ENCODE assay signal across 1 cellular context in genomic region chr2:189683348-189683747, GRCh38.
TF ChIP-seq lines count a peak whose summit lies in the region.

No MANE protein-coding gene starts in this region.

TF ChIP-seq in IMR-90, 13 proteins besides CTCF, POLR2A, EP300 and RAD21:
- TF ChIP-seq MAFK (IDR thresholded peaks at IDR 0.05; ENCODE audit: low read depth, low read length) (no peak), CHD1 (IDR thresholded peaks at IDR 0.05; ENCODE audit: low read depth, low read length) (no peak), USF2 (IDR thresholded peaks at IDR 0.05; ENCODE audit: low read depth, low read length) (no peak), NFE2L2 (IDR thresholded peaks at IDR 0.05; ENCODE audit: low read depth, low read length) (no peak), MAZ (IDR thresholded peaks at IDR 0.05; ENCODE audit: borderline replicate concordance, low read depth, low read length) (no peak), SMC3 (IDR thresholded peaks at IDR 0.05; ENCODE audit: low read depth, low read length) (no peak), ELK1 (IDR thresholded peaks at IDR 0.05; ENCODE audit: borderline replicate concordance, low read depth, low read length) (no peak), MXI1 (IDR thresholded peaks at IDR 0.05; ENCODE audit: borderline replicate concordance, low read depth, low read length) (no peak), BHLHE40 (IDR thresholded peaks at IDR 0.05; ENCODE audit: low read depth, low read length) (no peak), RCOR1 (IDR thresholded peaks at IDR 0.05; ENCODE audit: insufficient replicate concordance, low read length) (no peak)
TF ChIP-seq in IMR-90: peak in this region for 0.
